11 cellular contexts compared by ENCODE assay signal in the genomic region with DNA sequence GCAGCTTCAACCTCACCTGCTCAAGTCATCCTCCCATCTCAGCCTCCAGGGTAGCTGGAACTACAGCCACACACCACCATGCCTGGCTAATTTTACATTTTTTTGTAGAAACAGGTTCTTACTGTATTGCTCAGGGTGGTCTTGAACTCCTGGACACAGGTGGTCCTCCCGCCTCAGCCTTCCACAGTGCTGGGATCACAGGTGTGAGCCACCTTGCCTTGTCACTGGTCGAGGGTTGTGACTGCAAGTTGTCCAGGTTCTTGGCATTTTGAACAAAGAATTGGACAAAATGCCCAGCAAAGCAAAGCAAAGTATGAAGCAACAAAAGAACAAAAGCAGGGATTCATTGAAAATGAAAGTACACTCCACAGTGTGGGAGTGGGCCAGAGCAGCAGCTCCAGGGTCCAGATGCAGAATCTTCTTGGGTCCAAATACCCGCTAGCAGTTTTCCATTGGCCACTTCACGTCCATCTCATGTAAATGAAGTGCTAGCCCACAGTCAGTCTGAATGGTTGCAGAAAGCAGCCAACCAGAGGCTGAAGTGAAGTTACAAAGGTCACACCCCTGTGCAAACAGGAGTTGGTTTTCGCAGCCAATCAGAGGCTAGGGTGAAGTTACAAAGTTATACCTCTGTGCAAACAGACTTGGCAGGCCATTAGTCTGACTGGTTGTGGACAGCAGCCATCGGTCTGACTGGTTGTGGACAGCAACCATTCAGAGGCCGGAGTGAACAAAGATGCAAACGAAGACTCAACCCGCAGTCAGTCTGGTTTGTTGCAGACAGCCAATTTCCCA.
A peak's percentile ranks its signal among the peaks of the same experiment; 100 is the strongest.
DNase-seq lines count a peak whose midpoint lies in the region; ATAC-seq, FAIRE-seq and TF ChIP-seq lines count a peak whose summit lies in the region.
"Had no signal": no experiment of that assay in that cellular context is flagged by ENCODE, and none has a peak within 500 bp of the region (broad histone marks: within the 10 kb centered on the region; RNA-seq: fewer than 3 reads in every experiment).

No MANE protein-coding gene starts in this region.

- H3K27ac ChIP-seq in H1 (ENCODE audit: low read depth, low read length) (no peak overlapping the region), liver (ENCODE audit: low read depth in 1 of 2, low read length in 2 of 2) (peak overlapping the region; percentile 38 to 51)

- no peaks in the 10 kb centered on the region for H3K79me2 ChIP-seq in H1 (ENCODE audit: control insufficient read depth in 1 of 2, insufficient read depth in 2 of 2, low read length in 2 of 2)

- peak overlapping the region; percentile 56; the same call in 1 of the 2 replicates for H2AK5ac ChIP-seq in H1 (ENCODE audit: low read depth, low read length)

- H3K4me1 ChIP-seq in H1 (replicated peaks in 1 of 4; ENCODE audit: control insufficient read depth in 3 of 4, insufficient read depth in 4 of 4, low read length in 3 of 4) (peaks cover 0 to 11% (median 7%) of the 10 kb centered on the region in 4 experiments; a peak in 6 of 7 replicates), liver (ENCODE audit: control insufficient read depth in 4 of 4, insufficient read depth in 4 of 4, low read length in 3 of 4) (peaks cover 8 to 33% (median 29%) of the 10 kb centered on the region in 4 donors)

- TF ChIP-seq RAD21 in H1 (IDR thresholded peaks at IDR 0.05 in 1 of 2, conservative IDR thresholded peaks at IDR 0.05 in 1 of 2; ENCODE audit: low read depth in 2 of 2, low read length in 2 of 2) (no peak), liver (IDR thresholded peaks at IDR 0.05) (peak in 1 of 2 donors; percentile 36)

- no peak overlapping the region for H3K4ac ChIP-seq in H1 (replicated peaks; ENCODE audit: insufficient read length, low read depth, low read length)

- H3K36me3 ChIP-seq in H1 (ENCODE audit: control insufficient read depth in 2 of 4, insufficient read depth in 4 of 4, low read length in 3 of 4) (no peaks in the 10 kb centered on the region; a peak in 1 of 8 replicates), liver (ENCODE audit: control insufficient read depth in 4 of 4, insufficient read depth in 3 of 4, low read depth in 1 of 4, low read length in 3 of 4) (no peaks in the 10 kb centered on the region)

- H2AFZ ChIP-seq in H1 (ENCODE audit: low read length), result no peak overlapping the region

- H2BK20ac ChIP-seq in H1 (ENCODE audit: low read length), result no peak overlapping the region

- H3K9me3 ChIP-seq in H1 (ENCODE audit: insufficient read depth in 2 of 2, low read depth in 1 of 2, low read length in 1 of 2) (no peaks in the 10 kb centered on the region), liver (ENCODE audit: control insufficient read depth in 4 of 4, low read length in 3 of 4) (no peaks in the 10 kb centered on the region)

- H4K91ac ChIP-seq in H1 (replicated peaks; ENCODE audit: insufficient read length, low read length), result no peak overlapping the region

- no peak overlapping the region for H4K8ac ChIP-seq in H1 (ENCODE audit: extremely low read depth, insufficient read depth, low read length)

- TF ChIP-seq CTCF in NB4 (IDR thresholded peaks at IDR 0.05; ENCODE audit: low read depth, low read length) (no peak), H1 (IDR thresholded peaks at IDR 0.05; ENCODE audit: control extremely low read depth in 1 of 3, insufficient read depth in 1 of 3, low read depth in 1 of 3, low read length in 3 of 3) (no peak), liver (IDR thresholded peaks at IDR 0.05; ENCODE audit: low read depth, low read length, missing input control) (no peak), GM13977 (IDR thresholded peaks at IDR 0.05; ENCODE audit: extremely low read depth, insufficient read depth, missing control alignments) (no peak)

- DNase-seq in ACHN (peak; percentile 93), NB4 (ENCODE audit: low read depth) (peak; percentile 25), H1 (ENCODE audit: low read depth in 1 of 2, low spot score in 2 of 2) (no peak), NCI-H128 (lab: John Stamatoyannopoulos, UW; ENCODE audit: unreplicated experiment) (no peak), COLO668 (lab: John Stamatoyannopoulos, UW; ENCODE audit: unreplicated experiment) (no peak), GM13977 (ENCODE audit: low spot score) (no peak)
- DNase-seq: NCI-H1436; stimulated activated naive B cell treated with anti-CD40 and anti-IgM and Interleukin-4, amounts not matched to agents 10 μg/mL and 1 μg/mL and 100 μg/mL, for 72 hours had no signal

- no peak overlapping the region for H3K14ac ChIP-seq in H1 (ENCODE audit: insufficient read length)

- H3K9ac ChIP-seq in H1 (replicated peaks in 1 of 4; ENCODE audit: extremely low read depth in 1 of 4, low read depth in 3 of 4, low read length in 3 of 4) (no peak overlapping the region), liver (ENCODE audit: low read depth in 1 of 2, low read length in 2 of 2) (no peak overlapping the region)

- POLR2A ChIA-PET in H1 (lab: Charles Lee; ENCODE audit: partially characterized antibody), result interaction anchor here (0.6 to 2.3 kb wide), 6 partner anchors 76 to 921 kb away, joined by 3 to 13 read pairs (median 3); a partner anchor contains a TSS

- CTCF ChIA-PET in H1 (lab: Charles Lee; ENCODE audit: partially characterized antibody), result interaction anchor here (0.8 kb wide), 1 partner anchor 70 kb away, joined by 3 read pairs; no protein-coding TSS in a partner anchor

- in situ Hi-C loops in ACHN (cut with HindIII; ENCODE audit: low pct_ligation_motif_present, low pct_unique_long_range_greater_than_20kb, low sequenced_read_pairs), result no loop called here
- in situ Hi-C loops in GM13977 (cut with MboI; ENCODE audit: low pct_unique_long_range_greater_than_20kb, low sequenced_read_pairs, unreplicated experiment), result loop anchor here (10.0 to 25.0 kb wide), 3 partner anchors 183 to 440 kb away; a partner anchor contains a TSS

- no peaks in the 10 kb centered on the region for H4K20me1 ChIP-seq in H1 (replicated peaks in 1 of 2; ENCODE audit: control insufficient read depth in 1 of 2, insufficient read depth in 2 of 2, low read length in 2 of 2)

- FAIRE-seq in H1 (lab: Jason Lieb, UNC), result peak; percentile 19
- FAIRE-seq: endothelial cell of umbilical vein had no signal

- H3K79me1 ChIP-seq in H1 (ENCODE audit: low read depth, low read length), result no peaks in the 10 kb centered on the region

- H3K18ac ChIP-seq in H1 (ENCODE audit: extremely low read depth, low read length), result no peak overlapping the region; the same call in 1 of the 2 replicates

- no peak overlapping the region for H2BK120ac ChIP-seq in H1 (replicated peaks; ENCODE audit: low read depth, low read length)

- H2BK15ac ChIP-seq in H1 (ENCODE audit: low read length), result no peak overlapping the region

- H2BK12ac ChIP-seq in H1 (ENCODE audit: low read depth, low read length), result peak overlapping the region; percentile 60; the same call in 1 of the 2 replicates

- H2BK5ac ChIP-seq in H1 (ENCODE audit: low read depth, low read length), result no peak overlapping the region

- WGBS in H1 (ENCODE audit: extremely low coverage in 1 of 2, insufficient coverage in 1 of 2, insufficient read length in 1 of 2, insufficient replicate concordance in 2 of 2, low coverage in 1 of 2, low lambda C conversion rate in 2 of 2, missing lambda C conversion rate in 1 of 2), 2 experiments, result 69% methylated on average over 9 of the region's 9 CpGs; no CpG with 5 or more reads in 1 of the 2 experiments
- WGBS in liver, result 33% methylated on average over 9 of the region's 9 CpGs

- H3K4me3 ChIP-seq in NB4 (ENCODE audit: low read depth, low read length) (no peak overlapping the region), H1 (ENCODE audit: extremely low read depth in 1 of 4, insufficient read depth in 2 of 4, low read depth in 3 of 4, low read length in 4 of 4) (no peak overlapping the region), liver (ENCODE audit: low read depth in 1 of 3, low read length in 3 of 3) (peak overlapping the region in 2 of 3 donors; percentile 29 to 34)

- H3K23ac ChIP-seq in H1 (ENCODE audit: insufficient read length), result no peak overlapping the region

- H3K56ac ChIP-seq in H1 (replicated peaks; ENCODE audit: insufficient read length, low read depth, low read length), result no peak overlapping the region

- H3K4me2 ChIP-seq in H1 (ENCODE audit: insufficient read depth in 1 of 2, low read depth in 2 of 2, low read length in 2 of 2), result 0 out of 4 replicates have a peak overlapping the region, but pooled peaks of 1 of the 2 experiments have one; percentile 1

- H3K27me3 ChIP-seq in H1 (replicated peaks in 1 of 4; ENCODE audit: control insufficient read depth in 3 of 4, extremely low read depth in 1 of 4, insufficient read depth in 3 of 4, low read length in 3 of 4) (no peaks in the 10 kb centered on the region), liver (ENCODE audit: control insufficient read depth in 4 of 4, insufficient read depth in 4 of 4, low read length in 3 of 4) (no peaks in the 10 kb centered on the region)

- H3K23me2 ChIP-seq in H1 (ENCODE audit: low read depth, low read length), result no peaks in the 10 kb centered on the region

- no peak for ATAC-seq in HG03045 (IDR thresholded peaks at IDR 0.05; ENCODE audit: unreplicated experiment)
- ATAC-seq: stimulated activated naive B cell treated with anti-CD40 and anti-IgM and Interleukin-4, amounts not matched to agents 10 μg/mL and 1 μg/mL and 100 μg/mL, for 72 hours had no signal

- no peak overlapping the region for H4K5ac ChIP-seq in H1 (ENCODE audit: insufficient read length, low read depth, low read length)

- TF ChIP-seq POLR2A in NB4 (IDR thresholded peaks at IDR 0.05; ENCODE audit: extremely low read depth, insufficient read length), result no peak
- TF ChIP-seq POLR2A in H1 (IDR thresholded peaks at IDR 0.05; ENCODE audit: control extremely low read depth in 1 of 2, low read depth in 2 of 2, low read length in 2 of 2), result no peak

- TF ChIP-seq EP300 in H1 (IDR thresholded peaks at IDR 0.05; ENCODE audit: borderline replicate concordance in 1 of 2, low read depth in 2 of 2, low read length in 2 of 2), result no peak

TF ChIP-seq in H1, 55 proteins besides CTCF, POLR2A, EP300 and RAD21 (continues in another document):
- TF ChIP-seq BCL11A (IDR thresholded peaks at IDR 0.05; ENCODE audit: low read depth in 2 of 2, low read length in 2 of 2) (no peak), YY1 (IDR thresholded peaks at IDR 0.05; ENCODE audit: low read depth, low read length) (no peak)
- TF ChIP-seq, protein P1, sequence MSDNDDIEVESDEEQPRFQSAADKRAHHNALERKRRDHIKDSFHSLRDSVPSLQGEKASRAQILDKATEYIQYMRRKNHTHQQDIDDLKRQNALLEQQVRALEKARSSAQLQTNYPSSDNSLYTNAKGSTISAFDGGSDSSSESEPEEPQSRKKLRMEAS (IDR thresholded peaks at IDR 0.05), result no peak

TF ChIP-seq in liver, 16 proteins besides CTCF, POLR2A, EP300 and RAD21 (continues in another document):
- peak; percentile 61 to 75 for TF ChIP-seq RXRA (IDR thresholded peaks at IDR 0.05)
- peak; percentile 82 for TF ChIP-seq NR2F2 (IDR thresholded peaks at IDR 0.05)
- TF ChIP-seq HNF4G (IDR thresholded peaks at IDR 0.05), result peak; percentile 76
- TF ChIP-seq, protein P1 (IDR thresholded peaks at IDR 0.05), result peak; percentile 64

Comparison
In these comparisons a context has a peak if more than half of its experiments do, and no peak if none do; other contexts are left out.
1. DNase-seq: peak in ACHN (single experiment) and NB4 (single experiment); none in H1 (0 of 2), NCI-H128 (single experiment), COLO668 (single experiment) and GM13977 (single experiment).
2. H3K4me3 ChIP-seq: peak in liver (2 of 3); none in NB4 (single experiment) and H1 (0 of 4).